ENCODE assay signal across 8 cellular contexts in the genomic region with DNA sequence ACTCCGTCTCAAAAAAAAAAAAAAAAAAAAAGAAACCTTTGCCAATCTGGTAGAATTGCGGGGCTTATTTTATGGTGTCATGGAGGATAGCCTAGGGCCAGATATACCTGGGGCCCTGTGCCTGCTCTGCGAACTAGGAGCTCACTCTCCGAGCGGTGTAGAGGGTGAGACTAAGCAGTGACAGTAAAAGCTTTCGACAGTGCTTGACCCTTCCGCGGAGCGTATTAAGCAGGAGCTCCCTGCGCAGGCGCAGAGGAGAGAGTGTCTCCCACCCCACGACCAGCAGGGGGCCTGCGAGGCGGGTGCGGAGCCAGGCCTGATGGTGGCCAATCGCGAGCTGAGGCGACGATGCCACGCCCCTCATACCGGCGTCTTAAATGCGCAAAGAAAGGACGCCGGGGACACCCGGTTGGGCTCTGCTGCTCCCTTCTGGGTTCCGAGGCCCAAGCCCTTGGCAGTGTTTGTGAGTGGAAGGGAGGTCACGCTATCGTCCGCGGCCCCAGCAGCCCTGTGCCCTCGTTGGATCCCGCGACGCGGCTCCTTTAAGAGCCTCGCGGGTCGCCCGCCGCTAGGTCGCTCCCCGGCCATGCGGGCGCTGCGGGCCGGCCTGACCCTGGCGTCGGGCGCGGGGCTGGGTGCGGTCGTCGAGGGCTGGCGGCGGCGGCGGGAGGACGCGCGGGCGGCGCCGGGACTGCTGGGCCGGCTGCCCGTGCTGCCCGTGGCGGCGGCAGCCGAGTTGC. TPM values are rescaled to one million over a fixed set of nuclear protein-coding genes. Genes with fewer than 3 reads are reported as not detected.
DNase-seq lines count a peak whose midpoint lies in the region; ATAC-seq and TF ChIP-seq lines count a peak whose summit lies in the region.

A gene (plus strand): TSS at position 402 of the 740 bp plus-strand sequence. CDS start 185 bp downstream, at position 587.

- peak; percentile 90 for TF ChIP-seq POLR2A in GM18505 (IDR thresholded peaks at IDR 0.05; ENCODE audit: borderline replicate concordance, extremely low read depth, insufficient read depth, insufficient read length)

- DNase-seq in NCI-H2029 treated with DMSO at 0.1 percent for 48 hours (lab: John Stamatoyannopoulos, UW), result peak; percentile 82
- peak; percentile 97 for DNase-seq in T-helper 9 cell
- peak; percentile 86 for DNase-seq in astrocyte of the cerebellum (ENCODE audit: low read depth)
- DNase-seq in hepatic stellate cell (ENCODE audit: low spot score), result peak; percentile 99
- peak; percentile 98 to 99 for DNase-seq in aorta

- H3K27ac ChIP-seq in rectal smooth muscle tissue (ENCODE audit: low read depth, low read length) (peak within 1 kb of the TSS; percentile 86), aorta (ENCODE audit: low read depth in 1 of 2, low read length in 2 of 2) (peak within 1 kb of the TSS in 1 of 2 donors; percentile 87)

- peak; percentile 84 for TF ChIP-seq CTCF in astrocyte of the cerebellum (IDR thresholded peaks at IDR 0.05; ENCODE audit: low read depth, low read length, missing control alignments)

- peak within 1 kb of the TSS; percentile 56 for H3K9ac ChIP-seq in rectal smooth muscle tissue (ENCODE audit: low read length)

- intact Hi-C loops in aorta (cut with DNase I), result no loop called here

- 1% methylated on average over 55 to 70 of the region's 70 CpGs for WGBS in aorta, 2 donors

- H3K36me3 ChIP-seq in rectal smooth muscle tissue (ENCODE audit: control insufficient read depth, insufficient read depth, low read length), result peaks cover 9% of the 10 kb centered on the region
- peaks cover 0 to 3% of the 10 kb centered on the region in 2 donors for H3K36me3 ChIP-seq in aorta (ENCODE audit: control insufficient read depth in 1 of 2, insufficient read depth in 2 of 2, low read length in 1 of 2)

- H3K4me3 ChIP-seq in astrocyte of the cerebellum (ENCODE audit: low read depth, low read length) (peak within 1 kb of the TSS; percentile 57), rectal smooth muscle tissue (ENCODE audit: low read length) (peak within 1 kb of the TSS; percentile 84), aorta (ENCODE audit: low read length in 2 of 2) (peak within 1 kb of the TSS; percentile 34 to 43)

- ATAC-seq in GM18505 (IDR thresholded peaks at IDR 0.05; ENCODE audit: unreplicated experiment), result peak; percentile 88
- ATAC-seq in HG02973 (IDR thresholded peaks at IDR 0.05; ENCODE audit: unreplicated experiment), result peak; percentile 83
- ATAC-seq in aorta (ENCODE audit: low FRiP score), result peak; percentile 96

- in situ Hi-C loops in astrocyte of the cerebellum (cut with HindIII; ENCODE audit: low sequenced_read_pairs), result no loop called here

- H3K27me3 ChIP-seq in rectal smooth muscle tissue (ENCODE audit: control insufficient read depth, insufficient read depth, low read length), result no peaks in the 10 kb centered on the region
- H3K27me3 ChIP-seq in aorta (ENCODE audit: control insufficient read depth in 1 of 2, insufficient read depth in 2 of 2, low read length in 1 of 2), result no peaks in the 10 kb centered on the region

- no peaks in the 10 kb centered on the region for H3K9me3 ChIP-seq in aorta (ENCODE audit: control insufficient read depth, low read length)

- H3K4me1 ChIP-seq in rectal smooth muscle tissue (ENCODE audit: control insufficient read depth, insufficient read depth, low read length), result peaks cover 8% of the 10 kb centered on the region
- no peaks in the 10 kb centered on the region for H3K4me1 ChIP-seq in aorta (ENCODE audit: control insufficient read depth in 1 of 2, insufficient read depth in 2 of 2, low read length in 2 of 2)

RNA-seq across cellular contexts. Expression of the gene that starts here (rescaled TPM):
- 10 to 100 TPM; 11.0 to 14.1 TPM for total RNA-seq in aorta
- polyA plus RNA-seq in aorta, result 10 to 100 TPM in 1 of 2 donors, 1 to 10 TPM in 1; 9.1 to 15.9 TPM
